9 cellular contexts compared by ENCODE assay signal in the genomic region with DNA sequence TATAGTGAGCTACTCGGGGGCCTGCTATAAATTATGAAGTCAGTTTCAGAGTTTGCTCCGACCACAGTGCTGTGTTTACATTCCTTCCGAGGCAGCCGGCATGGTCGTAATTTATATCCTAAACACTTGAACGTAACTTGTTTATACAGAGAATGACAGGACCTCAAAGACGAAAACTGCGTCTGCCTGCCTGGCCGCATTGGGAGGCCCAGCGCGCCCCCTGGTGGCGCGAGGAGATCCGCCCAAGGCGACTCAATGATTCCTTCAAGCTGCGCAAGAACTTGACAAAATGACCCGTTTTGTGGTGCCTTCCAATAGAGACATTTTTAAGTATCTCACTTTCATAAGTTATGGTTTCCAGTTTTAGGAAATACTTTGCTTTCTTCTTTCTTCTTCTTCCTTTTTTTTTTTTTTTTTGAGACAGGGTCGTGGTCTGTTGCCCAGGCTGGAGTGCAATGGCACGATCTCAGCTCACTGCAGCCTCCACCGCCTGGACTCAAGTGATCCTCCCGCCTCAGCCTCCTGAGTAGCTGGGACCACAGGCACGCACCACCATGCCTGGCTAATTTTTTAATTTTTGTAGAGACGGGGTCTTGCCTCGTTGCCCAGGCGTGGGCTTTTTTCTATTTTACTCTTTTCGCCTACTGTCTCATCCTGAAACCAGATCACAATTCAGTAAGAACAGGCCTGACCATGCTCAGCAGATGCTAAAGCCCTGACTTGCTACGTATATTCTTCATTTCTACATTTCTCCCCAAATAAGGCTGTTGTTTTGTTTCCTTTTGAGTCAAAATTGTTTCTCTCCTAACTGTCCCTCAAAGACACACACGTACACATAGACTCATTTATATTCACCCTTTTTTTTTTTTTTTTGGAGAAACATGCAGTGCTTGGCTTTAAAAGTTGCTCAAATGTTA. TPM values are rescaled to one million over a fixed set of nuclear protein-coding genes. Genes with fewer than 3 reads are reported as not detected.
DNase-seq lines count a peak whose midpoint lies in the region; ATAC-seq, FAIRE-seq and TF ChIP-seq lines count a peak whose summit lies in the region.
"Had no signal": no experiment of that assay in that cellular context is flagged by ENCODE, and none has a peak within 500 bp of the region (broad histone marks: within the 10 kb centered on the region; RNA-seq: fewer than 3 reads in every experiment).

No MANE protein-coding gene starts in this region.

- DNase-seq in Calu3 (peak; percentile 69), H54 (ENCODE audit: insufficient read length, low spot score) (peak; percentile 83), NCI-H2171 (lab: John Stamatoyannopoulos, UW) (peak; percentile 17), left lung (no peak)
- peak; percentile 49 for DNase-seq in central memory CD4-positive, alpha-beta T cell
- peak; percentile 55 to 65 for DNase-seq in stimulated activated CD4-positive, alpha-beta T cell treated with anti-CD3 and anti-CD28 coated beads, Interleukin-4, amount 100 ng/mL, for 48 hours (ENCODE audit: low read depth in 2 of 2)

- no peaks in the 10 kb centered on the region for H3K36me3 Mint-ChIP-seq in Calu3 (ENCODE audit: insufficient read depth, unreplicated experiment)

- no peaks in the 10 kb centered on the region for H3K9me3 ChIP-seq in left lung

- H3K27ac Mint-ChIP-seq in Calu3 (ENCODE audit: unreplicated experiment): no peak overlapping the region

- peaks cover 62% of the 10 kb centered on the region for H3K27me3 Mint-ChIP-seq in Calu3 (ENCODE audit: unreplicated experiment)

- ATAC-seq in activated CD4-positive, CD25-positive, alpha-beta regulatory T cell treated with anti-CD3 and anti-CD28 coated beads, Interleukin-2, amount 50 U/mL, for 24 hours: peak; percentile 71 to 73
- ATAC-seq in left lung (peak; percentile 83), HG03457 (IDR thresholded peaks at IDR 0.05; ENCODE audit: unreplicated experiment) (no peak)

- no peak for TF ChIP-seq POLR2A in H54 (IDR thresholded peaks at IDR 0.05; ENCODE audit: low read depth, low read length)

- intact Hi-C loops in Calu3 (cut with micrococcal nuclease; ENCODE audit: unreplicated experiment) (loop anchor here (1.0 to 10.0 kb wide), 2 partner anchors 602 to 804 kb away; no protein-coding TSS in a partner anchor), left lung (cut with DNase I) (no loop called here)

- no peak overlapping the region for H3K4me3 Mint-ChIP-seq in Calu3 (ENCODE audit: low read depth, unreplicated experiment)

- FAIRE-seq in H54 (lab: Jason Lieb, UNC): peak; percentile 64

- H3K4me1 ChIP-seq in left lung: peaks cover 5 to 12% of the 10 kb centered on the region in 2 donors

- H3K27ac ChIP-seq in left lung: peak overlapping the region in 1 of 2 donors; percentile 33

- CTCF ChIA-PET in Calu3 (lab: Charles Lee): interaction anchor here (0.7 to 1.4 kb wide), 6 partner anchors 16 to 804 kb away, joined by 3 to 6 read pairs (median 4); no protein-coding TSS in a partner anchor

- BruUV-seq in Calu3 (replicated peaks; lab: Mats Ljungman, UMichigan): no TSS peak

- H3K36me3 ChIP-seq in left lung: no peaks in the 10 kb centered on the region

- no peaks in the 10 kb centered on the region for H3K4me1 Mint-ChIP-seq in Calu3 (ENCODE audit: low read depth, unreplicated experiment)

- H3K4me3 ChIP-seq in left lung: no peak overlapping the region

- no peaks in the 10 kb centered on the region for H3K9me3 Mint-ChIP-seq in Calu3 (ENCODE audit: low read depth, unreplicated experiment)

- TF ChIP-seq CTCF in Calu3 (IDR thresholded peaks at IDR 0.05; ENCODE audit: unreplicated experiment): peak; percentile 56
- TF ChIP-seq CTCF in left lung (IDR thresholded peaks at IDR 0.05): peak; percentile 91 to 96

- peaks cover 50 to 99% of the 10 kb centered on the region in 2 donors for H3K27me3 ChIP-seq in left lung

RNA-seq across cellular contexts. Expression of gene FOXF2, which starts 7.8 kb away (rescaled TPM):
- total RNA-seq in Calu3 (2022): 0.14 and 0.17 TPM in 2 replicates
- total RNA-seq in left lung: 10 to 100 TPM; 12.6 to 17.7 TPM
- total RNA-seq: T-helper 2 cell treated with Interferon-gamma antibody and Interleukin-4, amounts not matched to agents 100 ng/mL and 5 ng/mL, for 36 hours had no signal

Comparison
In these comparisons a context has a peak if more than half of its experiments do, and no peak if none do; other contexts are left out.
1. DNase-seq: peak in Calu3 (single experiment), H54 (single experiment), NCI-H2171 (single experiment), central memory CD4-positive, alpha-beta T cell (single experiment) and stimulated activated CD4-positive, alpha-beta T cell treated with anti-CD3 and anti-CD28 coated beads, Interleukin-4, amount 100 ng/mL, for 48 hours (2 of 2); none in left lung (0 of 2).
2. RNA of gene FOXF2, which starts 7.8 kb away (total RNA-seq): 12.6 to 17.7 TPM in left lung; 0.14 to 0.17 TPM in Calu3; every median in the first group is over 10 times any median in the second.